ENCODE assay signal across 12 cellular contexts in the genomic region with DNA sequence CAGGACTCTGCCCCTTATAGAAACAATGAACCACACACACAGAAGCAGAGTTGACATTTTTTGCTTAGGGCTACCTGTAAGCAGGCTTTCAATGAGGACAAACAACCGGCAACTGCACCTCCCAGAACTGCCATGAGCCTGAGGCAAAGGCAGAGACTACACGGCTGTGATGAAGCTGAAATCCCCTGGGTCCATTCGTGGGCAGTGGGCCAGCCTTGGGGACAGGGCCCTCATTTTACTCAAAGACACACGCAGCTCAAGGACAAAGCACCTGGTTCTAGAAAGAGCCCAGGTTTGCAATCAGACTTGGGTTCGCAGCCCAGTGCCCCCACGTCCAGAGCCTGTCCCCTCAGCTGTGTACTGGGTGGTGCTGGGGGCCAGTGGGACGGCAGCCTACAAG. TPM values are rescaled to one million over a fixed set of nuclear protein-coding genes. Genes with fewer than 3 reads are reported as not detected.
A peak's percentile ranks its signal among the peaks of the same experiment; 100 is the strongest.
DNase-seq lines count a peak whose midpoint lies in the region; ATAC-seq and TF ChIP-seq lines count a peak whose summit lies in the region.
"Had no signal": no experiment of that assay in that cellular context is flagged by ENCODE, and none has a peak within 500 bp of the region (broad histone marks: within the 10 kb centered on the region; RNA-seq: fewer than 3 reads in every experiment).

No MANE protein-coding gene starts in this region.

- TF ChIP-seq POLR2A in sigmoid colon (IDR thresholded peaks at IDR 0.05) = no peak

- no peak for TF ChIP-seq EP300 in sigmoid colon (IDR thresholded peaks at IDR 0.05)

- H3K9me3 ChIP-seq in hepatocyte (ENCODE audit: low read depth) (no peaks in the 10 kb centered on the region), sigmoid colon (no peaks in the 10 kb centered on the region)

- H3K27ac ChIP-seq in hepatocyte = peak overlapping the region; percentile 95
- peak overlapping the region; percentile 58 to 83 (median 76) for H3K27ac ChIP-seq in sigmoid colon

- no peak overlapping the region for H2AFZ ChIP-seq in hepatocyte

- H3K4me1 ChIP-seq in hepatocyte (ENCODE audit: insufficient read depth) = peaks cover 20% of the 10 kb centered on the region
- H3K4me1 ChIP-seq in sigmoid colon = peaks cover 0 to 47% (median 42%) of the 10 kb centered on the region in 4 donors

- H3K36me3 ChIP-seq in hepatocyte (replicated peaks; ENCODE audit: insufficient read depth, low read depth) = no peaks in the 10 kb centered on the region
- H3K36me3 ChIP-seq in sigmoid colon = no peaks in the 10 kb centered on the region

- H3K9me2 ChIP-seq in hepatocyte (replicated peaks; ENCODE audit: insufficient read depth) = no peaks in the 10 kb centered on the region

- TF ChIP-seq CTCF in hepatocyte (IDR thresholded peaks at IDR 0.05; ENCODE audit: poor library complexity) = no peak
- no peak for TF ChIP-seq CTCF in sigmoid colon (IDR thresholded peaks at IDR 0.05)

- 64% methylated on average over 7 of the region's 7 CpGs for WGBS in hepatocyte (ENCODE audit: low lambda C conversion rate, missing lambda C conversion rate)
- WGBS in sigmoid colon, 2 donors = 87% methylated on average over 7 of the region's 7 CpGs

- H3K27me3 ChIP-seq in hepatocyte = no peaks in the 10 kb centered on the region
- no peaks in the 10 kb centered on the region for H3K27me3 ChIP-seq in sigmoid colon

- DNase-seq in DMS53 (lab: John Stamatoyannopoulos, UW) (peak; percentile 55), DMS53 treated with DMSO at 0.1 percent for 48 hours (lab: John Stamatoyannopoulos, UW; ENCODE audit: unreplicated experiment) (no peak), NCI-H69 (lab: John Stamatoyannopoulos, UW) (peak; percentile 79), hepatocyte (ENCODE audit: low spot score) (no peak), sigmoid colon (no peak), NCI-H1694 (lab: John Stamatoyannopoulos, UW) (no peak), NCI-H2029 (lab: John Stamatoyannopoulos, UW) (no peak)
- DNase-seq: activated CD4-positive, alpha-beta T cell treated with anti-CD3 and anti-CD28 coated beads for 1 hour; activated T-cell treated with anti-CD3 and anti-CD28 coated beads, Interleukin-2, amount 50 U/mL, for 72 hours; amniotic stem cell; NK-92 treated with Interleukin-12 subunit alpha and Interleukin-12 subunit beta, amount 100 ng/mL, for 24 hours had no signal

- peaks cover 74% of the 10 kb centered on the region for H3K79me2 ChIP-seq in hepatocyte

- H3K4me3 ChIP-seq in hepatocyte (no peak overlapping the region), sigmoid colon (no peak overlapping the region)

- H4K20me1 ChIP-seq in hepatocyte (ENCODE audit: insufficient read depth, poor library complexity, severe bottlenecking) = no peaks in the 10 kb centered on the region

- intact Hi-C loops in sigmoid colon (cut with DNase I) = no loop called here

- ATAC-seq in GM21447 (IDR thresholded peaks at IDR 0.05; ENCODE audit: unreplicated experiment) = no peak
- ATAC-seq: activated T-cell treated with anti-CD3 and anti-CD28 coated beads, Interleukin-2, amount 50 U/mL, for 72 hours had no signal

- H3K4me2 ChIP-seq in hepatocyte = peak overlapping the region; percentile 18

RNA-seq across cellular contexts. Expression of a gene that starts 18.0 kb away (rescaled TPM):
- total RNA-seq in hepatocyte = 17.0 and 17.8 TPM in 2 replicates
- 29.6 and 34.9 TPM in 2 replicates for polyA plus RNA-seq in hepatocyte
- 10 to 100 TPM in 1 of 4 donors, 1 to 10 TPM in 3; 5.3 to 38.9 (median 6.1) TPM for total RNA-seq in sigmoid colon
- polyA plus RNA-seq in sigmoid colon = 10 to 100 TPM in 1 of 3 donors, 1 to 10 TPM in 2; 8.1 to 19.8 (median 9.5) TPM

Comparison
In these comparisons a context has a peak if more than half of its experiments do, and no peak if none do; other contexts are left out.
1. DNase-seq: peak in DMS53 (single experiment) and NCI-H69 (single experiment); none in DMS53 treated with DMSO at 0.1 percent for 48 hours (single experiment), hepatocyte (single experiment), sigmoid colon (single experiment), NCI-H1694 (single experiment) and NCI-H2029 (single experiment).